In genomic region chr11:74702383-74703007, GRCh38 we compare ENCODE assay signal across 8 cellular contexts. TPM values are rescaled to one million over a fixed set of nuclear protein-coding genes. Genes with fewer than 3 reads are reported as not detected.
DNase-seq lines count a peak whose midpoint lies in the region; ATAC-seq and TF ChIP-seq lines count a peak whose summit lies in the region.

No MANE protein-coding gene starts in this region.

- H3K27ac Mint-ChIP-seq in natural killer cell, result no peak overlapping the region

- no peak overlapping the region for H3K4me3 ChIP-seq in OCI-LY7 (ENCODE audit: low read depth, low read length, poor library complexity, severe bottlenecking)

- no peaks in the 10 kb centered on the region for H3K36me3 Mint-ChIP-seq in natural killer cell

- TF ChIP-seq POLR2A in erythroblast (IDR thresholded peaks at IDR 0.05; ENCODE audit: low read length), result no peak

- H3K4me1 ChIP-seq in OCI-LY7 (ENCODE audit: insufficient read depth, low read length, poor library complexity, severe bottlenecking), result no peaks in the 10 kb centered on the region

- no peaks in the 10 kb centered on the region for H3K9me2 ChIP-seq in OCI-LY7 (ENCODE audit: insufficient read depth, low read length)

- no peak overlapping the region for H3K4me2 ChIP-seq in OCI-LY7 (ENCODE audit: low read length)

- no peak overlapping the region for H2AFZ ChIP-seq in OCI-LY7 (ENCODE audit: low read length)

- peak; percentile 89 for TF ChIP-seq CTCF in OCI-LY7 (conservative IDR thresholded peaks at IDR 0.05; ENCODE audit: low read length)
- TF ChIP-seq CTCF in natural killer cell (IDR thresholded peaks at IDR 0.05), result peak; percentile 83

- H4K20me1 ChIP-seq in OCI-LY7 (ENCODE audit: insufficient read depth, low read length), result no peaks in the 10 kb centered on the region

- BruUV-seq in OCI-LY7 (replicated peaks; lab: Mats Ljungman, UMichigan), result no TSS peak

- POLR2A ChIA-PET in OCI-LY7 (lab: Charles Lee), result no interaction called here

- H3K9me3 ChIP-seq in OCI-LY7 (ENCODE audit: low read length), result no peaks in the 10 kb centered on the region

- no peaks in the 10 kb centered on the region for H3K79me2 ChIP-seq in OCI-LY7 (ENCODE audit: insufficient read depth, low read depth, low read length)

- H3K9me3 Mint-ChIP-seq in natural killer cell, result no peaks in the 10 kb centered on the region

- ATAC-seq in natural killer cell (peak; percentile 75 to 91 (median 83)), HG02588 (IDR thresholded peaks at IDR 0.05; ENCODE audit: unreplicated experiment) (no peak)

- DNase-seq in ELF-1 (ENCODE audit: low read depth, low spot score), result peak; percentile 87
- DNase-seq in HT-29 (ENCODE audit: low spot score), result peak; percentile 82
- DNase-seq in OCI-LY7 (ENCODE audit: low spot score), result peak; percentile 63
- peak; percentile 37 for DNase-seq in activated T-cell treated with anti-CD3 and anti-CD28 coated beads for 1 hour (ENCODE audit: low read depth)
- peak; percentile 65 to 80 for DNase-seq in erythroblast (lab: John Stamatoyannopoulos, UW)
- DNase-seq in natural killer cell, result peak; percentile 36
- DNase-seq in substantia nigra (lab: John Stamatoyannopoulos, UW), result peak in 40 of 49 donors; percentile 6 to 71 (median 44)

- intact Hi-C loops in OCI-LY7 (cut with micrococcal nuclease; ENCODE audit: unreplicated experiment) (loop anchor here (1.0 to 5.0 kb wide), 2 partner anchors 168 to 545 kb away; no protein-coding TSS in a partner anchor), natural killer cell (cut with micrococcal nuclease) (loop anchor here (1.0 kb wide), 1 partner anchor 37 kb away; no protein-coding TSS in a partner anchor)

- H3K27me3 Mint-ChIP-seq in natural killer cell (ENCODE audit: low read depth in 2 of 2), result peaks cover 0 to under 1% of the 10 kb centered on the region in 2 donors

- no peaks in the 10 kb centered on the region for H3K36me3 ChIP-seq in OCI-LY7 (ENCODE audit: insufficient read depth, low read length)

- no peaks in the 10 kb centered on the region for H3K4me1 Mint-ChIP-seq in natural killer cell

- H3K4me3 Mint-ChIP-seq in natural killer cell, result no peak overlapping the region

- H3K27ac ChIP-seq in OCI-LY7 (ENCODE audit: low read depth, low read length, poor library complexity, severe bottlenecking) (no peak overlapping the region), substantia nigra (ENCODE audit: low read depth, low read length, poor library complexity, severe bottlenecking) (no peak overlapping the region)

- CTCF ChIA-PET in OCI-LY7 (lab: Charles Lee; ENCODE audit: unreplicated experiment), result interaction anchor here (0.5 to 1.0 kb wide), 6 partner anchors 26 to 304 kb away, joined by 3 to 4 read pairs (median 3); partner anchors contain the start of gene PGM2L1

RNA-seq across cellular contexts. Expression of gene CHRDL2, which starts 28.7 kb away (rescaled TPM):
- not detected in 2 replicates for total RNA-seq in HT-29 (2014; rRNA removed; shearing (Covaris generic))
- total RNA-seq in OCI-LY7 (2014; rRNA removed; shearing (Covaris generic)), result not detected in 2 replicates
- total RNA-seq in OCI-LY7 (2022) (not detected in 2 replicates), natural killer cell (not detected)

RNA-seq across cellular contexts. Expression of gene RNF169, which starts 46.2 kb away (rescaled TPM):
- total RNA-seq in HT-29 (2014; rRNA removed; shearing (Covaris generic)), result 8.1 and 8.2 TPM in 2 replicates
- total RNA-seq in OCI-LY7 (2014; rRNA removed; shearing (Covaris generic)), result 16.4 and 16.9 TPM in 2 replicates
- 18.0 and 19.9 TPM in 2 replicates for total RNA-seq in OCI-LY7 (2022)
- total RNA-seq in natural killer cell, result 10 to 100 TPM; 29.1 to 39.8 (median 37.9) TPM

Comparison
In these comparisons a context has a peak if more than half of its experiments do, and no peak if none do; other contexts are left out.
1. DNase-seq: peak in every context shown above with its lines; median percentile 87 in ELF-1; 82 in HT-29; 72 in erythroblast; 63 in OCI-LY7; 44 in substantia nigra; 37 in activated T-cell treated with anti-CD3 and anti-CD28 coated beads for 1 hour; 36 in natural killer cell.